13 cellular contexts compared by ENCODE assay signal in the genomic region with DNA sequence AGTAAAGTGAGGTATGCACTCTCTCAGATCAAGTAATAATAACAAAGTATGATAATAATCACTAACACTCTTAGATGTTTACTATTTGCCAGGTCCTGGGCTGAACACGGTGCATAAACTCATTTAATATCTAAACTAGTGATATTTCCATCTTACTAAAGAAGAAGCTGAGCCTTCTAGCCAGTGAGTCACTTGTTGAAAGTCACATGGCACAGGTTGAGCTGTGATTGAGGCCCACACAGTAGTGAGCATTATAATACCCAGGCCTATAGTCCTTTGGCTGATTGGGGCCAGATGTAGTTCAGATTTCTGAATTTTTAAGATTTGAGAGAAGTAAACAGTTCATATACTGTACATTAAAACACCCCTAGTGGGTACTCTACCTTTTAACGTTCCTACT.
DNase-seq lines count a peak whose midpoint lies in the region; ATAC-seq, FAIRE-seq and TF ChIP-seq lines count a peak whose summit lies in the region.
"Had no signal": no experiment of that assay in that cellular context is flagged by ENCODE, and none has a peak within 500 bp of the region (broad histone marks: within the 10 kb centered on the region; RNA-seq: fewer than 3 reads in every experiment).

No MANE protein-coding gene starts in this region.

- in situ Hi-C loops in G401 (cut with HindIII; ENCODE audit: low sequenced_read_pairs): no loop called here

- DNase-seq in ELR (ENCODE audit: low read depth): peak; percentile 28
- peak; percentile 20 for DNase-seq in HFF-Myc (ENCODE audit: extremely low read depth, low read depth)
- DNase-seq in bronchial epithelial cell (ENCODE audit: low read depth): peak; percentile 64
- DNase-seq in foreskin keratinocyte: no peak
- no peak for DNase-seq in SW480 (ENCODE audit: low spot score)
- DNase-seq in T1000 (lab: John Stamatoyannopoulos, UW): no peak
- DNase-seq in G401 (ENCODE audit: low spot score): no peak
- DNase-seq in ecto neural progenitor cell (ENCODE audit: low spot score): no peak

- H3K27me3 ChIP-seq in bronchial epithelial cell (ENCODE audit: control insufficient read depth, insufficient read depth, low read length): no peaks in the 10 kb centered on the region
- no peaks in the 10 kb centered on the region for H3K27me3 ChIP-seq in foreskin keratinocyte
- H3K27me3 ChIP-seq: right lobe of liver, transverse colon had no signal

- FAIRE-seq in bronchial epithelial cell (lab: Jason Lieb, UNC): no peak
- FAIRE-seq: TTC549 had no signal

- TF ChIP-seq CTCF in HFF-Myc (IDR thresholded peaks at IDR 0.05; ENCODE audit: low read depth, low read length, missing control alignments) (no peak), bronchial epithelial cell (IDR thresholded peaks at IDR 0.05; ENCODE audit: insufficient read depth, low read length, severe bottlenecking) (no peak), foreskin keratinocyte (conservative IDR thresholded peaks at IDR 0.05) (no peak)

- no peaks in the 10 kb centered on the region for H3K36me3 ChIP-seq in bronchial epithelial cell (ENCODE audit: control insufficient read depth, insufficient read depth, low read length)
- H3K36me3 ChIP-seq: right lobe of liver, transverse colon had no signal

- H3K4me3 ChIP-seq in HFF-Myc (replicated peaks; ENCODE audit: low read depth, low read length) (no peak overlapping the region), bronchial epithelial cell (ENCODE audit: low read depth, low read length) (no peak overlapping the region)
- H3K4me3 ChIP-seq: lung, PC-9, right lobe of liver, transverse colon had no signal

- peak overlapping the region; percentile 4 for H3K27ac ChIP-seq in foreskin keratinocyte
- H3K27ac ChIP-seq: PC-9, right lobe of liver, transverse colon had no signal

- peaks cover 31% of the 10 kb centered on the region for H3K4me1 ChIP-seq in foreskin keratinocyte
- H3K4me1 ChIP-seq: right lobe of liver had no signal

- peak; percentile 40 for ATAC-seq in foreskin keratinocyte

Comparison
In these comparisons a context has a peak if more than half of its experiments do, and no peak if none do; other contexts are left out.
1. DNase-seq: peak in ELR (single experiment), HFF-Myc (single experiment) and bronchial epithelial cell (single experiment); none in foreskin keratinocyte (0 of 2), SW480 (single experiment), T1000 (single experiment), G401 (single experiment) and ecto neural progenitor cell (single experiment).